9 cellular contexts compared by ENCODE assay signal in the genomic region with DNA sequence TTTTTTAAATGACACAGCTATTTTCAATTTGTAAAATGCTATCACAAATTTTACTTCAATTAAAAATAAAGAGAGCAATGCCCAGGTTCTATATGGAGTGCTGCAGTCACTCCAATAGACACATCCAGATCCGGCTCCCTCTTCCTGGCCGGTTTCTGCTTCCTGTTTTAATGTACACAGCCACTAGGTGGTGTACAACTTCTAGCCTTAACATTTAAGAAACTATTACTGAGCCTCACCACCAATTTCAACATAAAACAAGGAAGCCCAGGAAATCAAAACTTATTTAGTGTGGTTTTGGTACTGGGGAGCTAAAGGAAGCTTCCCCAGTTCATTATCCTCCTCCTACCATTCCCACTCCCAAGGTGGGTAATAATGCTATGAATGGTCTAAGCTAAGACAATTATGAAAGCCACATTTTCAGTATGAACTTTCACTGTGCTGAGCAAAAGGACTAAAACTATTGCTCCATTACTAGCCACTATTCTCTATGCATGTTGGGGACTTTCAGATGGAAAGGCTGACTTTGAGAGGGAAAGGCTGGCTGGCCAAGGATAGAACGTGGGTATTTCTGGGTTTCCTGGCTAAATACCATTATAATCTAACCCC. TPM values are rescaled to one million over a fixed set of nuclear protein-coding genes. Genes with fewer than 3 reads are reported as not detected.
DNase-seq lines count a peak whose midpoint lies in the region; TF ChIP-seq lines count a peak whose summit lies in the region.
"Had no signal": no experiment of that assay in that cellular context is flagged by ENCODE, and none has a peak within 500 bp of the region (broad histone marks: within the 10 kb centered on the region; RNA-seq: fewer than 3 reads in every experiment).

No MANE protein-coding gene starts in this region.

- peak overlapping the region; percentile 38; the same call in 1 of the 2 replicates for H3K27ac Mint-ChIP-seq in HFFc6

- H3K36me3 ChIP-seq in tibial artery = peaks cover 55 to 71% (median 69%) of the 10 kb centered on the region in 3 donors

- H3K4me1 ChIP-seq in tibial artery = peaks cover 0 to 21% (median 17%) of the 10 kb centered on the region in 4 donors
- H3K4me1 ChIP-seq: SJSA1 had no signal

- H3K27ac ChIP-seq in tibial artery = peak overlapping the region; percentile 31 to 59
- H3K27ac ChIP-seq: SJSA1 had no signal

- intact Hi-C loops in tibial artery (cut with DNase I; ENCODE audit: low total_unique reads) = loop anchor here (5.0 kb wide), 1 partner anchor 90 kb away; no protein-coding TSS in a partner anchor
- intact Hi-C loops in posterior vena cava (cut with DNase I) = loop anchor here (5.0 to 10.0 kb wide), 3 partner anchors 203 to 225 kb away; no protein-coding TSS in a partner anchor

- peaks cover 22% of the 10 kb centered on the region for H3K36me3 Mint-ChIP-seq in HFFc6 (ENCODE audit: low read depth)

- peak; percentile 46 for DNase-seq in CMK (ENCODE audit: low read depth)
- peak; percentile 75 for DNase-seq in HFFc6
- peak; percentile 78 for DNase-seq in NCI-H460 (ENCODE audit: extremely low read depth, low read depth)
- DNase-seq in activated CD4-positive, alpha-beta T cell treated with anti-CD3 and anti-CD28 coated beads, Interleukin-2, amount 50 U/mL, for 1 hour = peak; percentile 28
- peak; percentile 34 for DNase-seq in epidermal melanocyte (ENCODE audit: insufficient read length, low spot score)
- DNase-seq in middle frontal gyrus (ENCODE audit: extremely low spot score, low spot score) = peak; percentile 60
- peak in 1 of 2 donors; percentile 63 for DNase-seq in tibial artery
- no peak for DNase-seq in posterior vena cava (ENCODE audit: low spot score)

- H3K9me3 Mint-ChIP-seq in HFFc6 = no peaks in the 10 kb centered on the region

- no peak overlapping the region for H3K4me3 Mint-ChIP-seq in HFFc6

- no peaks in the 10 kb centered on the region for H3K9me3 ChIP-seq in tibial artery
- H3K9me3 ChIP-seq: SJSA1 had no signal

- peaks cover 3% of the 10 kb centered on the region; the same call in 1 of the 2 replicates for H3K27me3 Mint-ChIP-seq in HFFc6 (ENCODE audit: insufficient read depth)

- no peak overlapping the region for H3K4me3 ChIP-seq in tibial artery
- H3K4me3 ChIP-seq: SJSA1 had no signal

- no peaks in the 10 kb centered on the region for H3K27me3 ChIP-seq in tibial artery
- H3K27me3 ChIP-seq: SJSA1 had no signal

- H3K4me1 Mint-ChIP-seq in HFFc6 (ENCODE audit: low read depth) = peaks cover 10% of the 10 kb centered on the region

- TF ChIP-seq CTCF in HFFc6 (IDR thresholded peaks at IDR 0.05) (peak; percentile 91), tibial artery (IDR thresholded peaks at IDR 0.05) (peak; percentile 74 to 84)

RNA-seq across cellular contexts. Expression of a gene that starts 25.5 kb away (rescaled TPM):
- 10 to 100 TPM in 3 of 6 experiments, 1 to 10 TPM in 3; 6.1 to 11.5 (median 10.0) TPM for total RNA-seq in HFFc6 (2021; fragmentation: NEBNext Ultra II Directional; extraction: Animal tissue kit (Norgen Biotek cat#: 25700))
- 8.7 and 10.5 TPM in 2 replicates for total RNA-seq in NCI-H460 (2014; rRNA removed; shearing (Covaris generic))
- 28.0 and 30.1 TPM in 2 replicates for polyA plus RNA-seq in NCI-H460 (2014; cell fraction: nucleus; rRNA removed)
- 10 to 100 TPM; 18.4 to 23.7 TPM for total RNA-seq in posterior vena cava

RNA-seq across cellular contexts. Expression of a gene that starts 34.5 kb away (rescaled TPM):
- 100 to 1,000 TPM in 3 of 6 experiments, 10 to 100 TPM in 3; 85.4 to 105 (median 101) TPM for total RNA-seq in HFFc6 (2021; fragmentation: NEBNext Ultra II Directional; extraction: Animal tissue kit (Norgen Biotek cat#: 25700))
- 20.0 and 29.4 TPM in 2 replicates for total RNA-seq in NCI-H460 (2014; rRNA removed; shearing (Covaris generic))
- 20.4 and 21.6 TPM in 2 replicates for polyA plus RNA-seq in NCI-H460 (2014; cell fraction: nucleus; rRNA removed)
- total RNA-seq in posterior vena cava = 10 to 100 TPM; 37.2 to 38.0 TPM

RNA-seq across cellular contexts. Expression of a gene that starts 44.5 kb away (rescaled TPM):
- total RNA-seq in HFFc6 (2021; fragmentation: NEBNext Ultra II Directional; extraction: Animal tissue kit (Norgen Biotek cat#: 25700)) = 10 to 100 TPM; 16.1 to 28.5 (median 26.1) TPM
- 0.63 and 1.3 TPM in 2 replicates for total RNA-seq in NCI-H460 (2014; rRNA removed; shearing (Covaris generic))
- polyA plus RNA-seq in NCI-H460 (2014; cell fraction: nucleus; rRNA removed) = 0.22 and 1.2 TPM in 2 replicates
- total RNA-seq in posterior vena cava = 1 to 10 TPM; 7.5 TPM

RNA-seq across cellular contexts. Expression of a gene that starts 48.4 kb away (rescaled TPM):
- total RNA-seq in HFFc6 (2021; fragmentation: NEBNext Ultra II Directional; extraction: Animal tissue kit (Norgen Biotek cat#: 25700)) = 10 to 100 TPM; 26.2 to 29.6 (median 28.7) TPM
- 18.9 TPM in 2 replicates for total RNA-seq in NCI-H460 (2014; rRNA removed; shearing (Covaris generic))
- 3.0 and 4.1 TPM in 2 replicates for polyA plus RNA-seq in NCI-H460 (2014; cell fraction: nucleus; rRNA removed)
- 10 to 100 TPM; 20.9 to 38.3 TPM for total RNA-seq in posterior vena cava
